18 cellular contexts compared by ENCODE assay signal in genomic region chr6:12529364-12530019, GRCh38.
DNase-seq lines count a peak whose midpoint lies in the region; ATAC-seq and TF ChIP-seq lines count a peak whose summit lies in the region.
"Had no signal": no experiment of that assay in that cellular context is flagged by ENCODE, and none has a peak within 500 bp of the region (broad histone marks: within the 10 kb centered on the region; RNA-seq: fewer than 3 reads in every experiment).

No MANE protein-coding gene starts in this region.

- H3K4me3 Mint-ChIP-seq in WTC11 = no peak overlapping the region
- H3K4me3 Mint-ChIP-seq in naive thymus-derived CD8-positive, alpha-beta T cell = no peak overlapping the region
- H3K4me3 Mint-ChIP-seq: CD4-positive, alpha-beta T cell had no signal

- TF ChIP-seq CTCF in mammary epithelial cell (conservative IDR thresholded peaks at IDR 0.05 in 1 of 2, IDR thresholded peaks at IDR 0.05 in 1 of 2; ENCODE audit: extremely low read depth in 1 of 2, insufficient read depth in 1 of 2, low read depth in 1 of 2, low read length in 2 of 2) (no peak), breast epithelium (IDR thresholded peaks at IDR 0.05) (no peak), WTC11 (IDR thresholded peaks at IDR 0.05) (no peak), mucosa of descending colon (IDR thresholded peaks at IDR 0.05) (no peak), thyroid gland (IDR thresholded peaks at IDR 0.05) (no peak)

- POLR2A ChIA-PET in WTC11 (lab: Charles Lee) = no interaction called here
- POLR2A ChIA-PET in naive thymus-derived CD8-positive, alpha-beta T cell (lab: Charles Lee) = no interaction called here

- H3K36me3 ChIP-seq in mammary epithelial cell (ENCODE audit: insufficient read depth, low read length) = no peaks in the 10 kb centered on the region
- H3K36me3 ChIP-seq in breast epithelium = no peaks in the 10 kb centered on the region
- no peaks in the 10 kb centered on the region for H3K36me3 ChIP-seq in mucosa of descending colon (ENCODE audit: low read depth)
- no peaks in the 10 kb centered on the region for H3K36me3 ChIP-seq in thyroid gland
- H3K36me3 ChIP-seq: BE2C had no signal

- no peak overlapping the region for H3K27ac ChIP-seq in mammary epithelial cell (ENCODE audit: insufficient read depth, low read depth, low read length)
- H3K27ac ChIP-seq in breast epithelium = no peak overlapping the region
- H3K27ac ChIP-seq in thyroid gland = no peak overlapping the region

- WGBS in mammary epithelial cell (ENCODE audit: low coverage, missing lambda C conversion rate) = 58% methylated on average over 9 of the region's 9 CpGs
- WGBS in thyroid gland, 2 donors = 76 to 79% methylated on average over 9 of the region's 9 CpGs

- H3K27me3 Mint-ChIP-seq in WTC11 (ENCODE audit: low read depth) = no peaks in the 10 kb centered on the region
- H3K27me3 Mint-ChIP-seq in naive thymus-derived CD8-positive, alpha-beta T cell = peaks cover 5 to 34% (median 12%) of the 10 kb centered on the region in 5 donors

- in situ Hi-C loops in mammary epithelial cell (cut with MboI; ENCODE audit: low sequenced_read_pairs in 2 of 2) = no loop called here

- no peak for TF ChIP-seq POLR2A in breast epithelium (IDR thresholded peaks at IDR 0.05)
- no peak for TF ChIP-seq POLR2A in thyroid gland (IDR thresholded peaks at IDR 0.05)

- no peaks in the 10 kb centered on the region for H3K4me1 ChIP-seq in mammary epithelial cell (ENCODE audit: insufficient read depth, low read length)
- no peaks in the 10 kb centered on the region for H3K4me1 ChIP-seq in breast epithelium
- H3K4me1 ChIP-seq in mucosa of descending colon (ENCODE audit: low read depth) = peaks cover 6% of the 10 kb centered on the region
- H3K4me1 ChIP-seq in thyroid gland = no peaks in the 10 kb centered on the region

- no peak overlapping the region for H3K4me3 ChIP-seq in mammary epithelial cell (replicated peaks in 1 of 3; ENCODE audit: insufficient read depth in 1 of 3, low read depth in 2 of 3, low read length in 3 of 3)
- H3K4me3 ChIP-seq in breast epithelium = no peak overlapping the region
- H3K4me3 ChIP-seq in mucosa of descending colon = no peak overlapping the region
- no peak overlapping the region for H3K4me3 ChIP-seq in thyroid gland (replicated peaks in 1 of 3)

- H3K79me2 ChIP-seq in mammary epithelial cell (ENCODE audit: insufficient read depth, low read length) = no peaks in the 10 kb centered on the region

- H3K4me2 ChIP-seq in mammary epithelial cell (ENCODE audit: insufficient read depth, low read depth, low read length) = no peak overlapping the region

- H3K9me3 Mint-ChIP-seq in WTC11 = peaks cover 2% of the 10 kb centered on the region
- H3K9me3 Mint-ChIP-seq in naive thymus-derived CD8-positive, alpha-beta T cell = peaks cover 0 to 4% (median 0%) of the 10 kb centered on the region in 9 donors
- H3K9me3 Mint-ChIP-seq: CD4-positive, alpha-beta T cell had no signal

- H3K9ac ChIP-seq in mammary epithelial cell (ENCODE audit: insufficient read depth, low read length) = no peak overlapping the region

- H3K4me1 Mint-ChIP-seq in WTC11 = peaks cover 21% of the 10 kb centered on the region
- no peaks in the 10 kb centered on the region for H3K4me1 Mint-ChIP-seq in naive thymus-derived CD8-positive, alpha-beta T cell

- H3K9me3 ChIP-seq in mammary epithelial cell (replicated peaks; ENCODE audit: insufficient read depth, low read length) = no peaks in the 10 kb centered on the region
- no peaks in the 10 kb centered on the region for H3K9me3 ChIP-seq in breast epithelium
- H3K9me3 ChIP-seq in mucosa of descending colon = no peaks in the 10 kb centered on the region
- no peaks in the 10 kb centered on the region for H3K9me3 ChIP-seq in thyroid gland
- H3K9me3 ChIP-seq: BE2C had no signal

- CTCF ChIA-PET in mammary epithelial cell (lab: Charles Lee; ENCODE audit: low non-redundant PET) = no interaction called here
- CTCF ChIA-PET in WTC11 (lab: Charles Lee) = interaction anchor here (0.7 kb wide), 1 partner anchor 25 kb away, joined by 4 read pairs; no protein-coding TSS in a partner anchor

- H3K36me3 Mint-ChIP-seq in WTC11 = no peaks in the 10 kb centered on the region
- peaks cover 0 to 2% (median 0%) of the 10 kb centered on the region in 3 donors for H3K36me3 Mint-ChIP-seq in naive thymus-derived CD8-positive, alpha-beta T cell

- no peaks in the 10 kb centered on the region for H4K20me1 ChIP-seq in mammary epithelial cell (ENCODE audit: insufficient read depth, low read length)

- ATAC-seq in WTC11 = peak; percentile 81
- peak; percentile 62 for ATAC-seq in mucosa of descending colon
- ATAC-seq in naive thymus-derived CD8-positive, alpha-beta T cell = no peak
- no peak for ATAC-seq in HG02763 (IDR thresholded peaks at IDR 0.05; ENCODE audit: unreplicated experiment)

- H3K27me3 ChIP-seq in mammary epithelial cell (ENCODE audit: insufficient read depth, low read length) = no peaks in the 10 kb centered on the region
- H3K27me3 ChIP-seq in breast epithelium = no peaks in the 10 kb centered on the region
- no peaks in the 10 kb centered on the region for H3K27me3 ChIP-seq in thyroid gland
- H3K27me3 ChIP-seq: BE2C had no signal

- BruUV-seq in mammary epithelial cell (replicated peaks; lab: Mats Ljungman, UMichigan) = no TSS peak

- intact Hi-C loops in mammary epithelial cell (cut with micrococcal nuclease) (no loop called here), breast epithelium (cut with DNase I; ENCODE audit: low total_unique reads) (no loop called here), mucosa of descending colon (cut with DNase I, micrococcal nuclease) (no loop called here), thyroid gland (cut with DNase I) (no loop called here)

- no peak overlapping the region for H3K27ac Mint-ChIP-seq in WTC11
- H3K27ac Mint-ChIP-seq in naive thymus-derived CD8-positive, alpha-beta T cell = no peak overlapping the region
- H3K27ac Mint-ChIP-seq: CD4-positive, alpha-beta T cell; IgD-negative memory B cell had no signal

- peak overlapping the region; percentile 63 for H2AFZ ChIP-seq in mammary epithelial cell (ENCODE audit: low read depth, low read length)

- dilution Hi-C loops in mammary epithelial cell (cut with HindIII; ENCODE audit: low sequenced_read_pairs) = no loop called here

- DNase-seq in mammary epithelial cell (no peak), breast epithelium (ENCODE audit: low spot score in 2 of 2) (no peak), WTC11 (ENCODE audit: low spot score) (peak; percentile 13), mucosa of descending colon (peak in 1 of 3 donors; percentile 30), DMS114 treated with DMSO at 0.1 percent for 48 hours (lab: John Stamatoyannopoulos, UW; ENCODE audit: unreplicated experiment) (no peak), thyroid gland (no peak)
- DNase-seq in naive thymus-derived CD8-positive, alpha-beta T cell = no peak
- DNase-seq: 8988T; BE2C; CD4-positive, alpha-beta T cell; GOT3; Kasumi-1; NCI-H1105; NCI-H1694; NCI-H69; OCI-M1 had no signal

TF ChIP-seq in WTC11, 78 proteins besides CTCF, POLR2A, EP300 and RAD21 (continues in another document):
- TF ChIP-seq ZNF219 (CRISPR knock-in tag; IDR thresholded peaks at IDR 0.05; ENCODE audit: borderline replicate concordance) (no peak), E2F4 (CRISPR knock-in tag; IDR thresholded peaks at IDR 0.05; ENCODE audit: borderline replicate concordance, low read depth) (no peak), KAT7 (CRISPR knock-in tag; IDR thresholded peaks at IDR 0.05; ENCODE audit: borderline replicate concordance) (no peak)
- TF ChIP-seq, protein P1, sequence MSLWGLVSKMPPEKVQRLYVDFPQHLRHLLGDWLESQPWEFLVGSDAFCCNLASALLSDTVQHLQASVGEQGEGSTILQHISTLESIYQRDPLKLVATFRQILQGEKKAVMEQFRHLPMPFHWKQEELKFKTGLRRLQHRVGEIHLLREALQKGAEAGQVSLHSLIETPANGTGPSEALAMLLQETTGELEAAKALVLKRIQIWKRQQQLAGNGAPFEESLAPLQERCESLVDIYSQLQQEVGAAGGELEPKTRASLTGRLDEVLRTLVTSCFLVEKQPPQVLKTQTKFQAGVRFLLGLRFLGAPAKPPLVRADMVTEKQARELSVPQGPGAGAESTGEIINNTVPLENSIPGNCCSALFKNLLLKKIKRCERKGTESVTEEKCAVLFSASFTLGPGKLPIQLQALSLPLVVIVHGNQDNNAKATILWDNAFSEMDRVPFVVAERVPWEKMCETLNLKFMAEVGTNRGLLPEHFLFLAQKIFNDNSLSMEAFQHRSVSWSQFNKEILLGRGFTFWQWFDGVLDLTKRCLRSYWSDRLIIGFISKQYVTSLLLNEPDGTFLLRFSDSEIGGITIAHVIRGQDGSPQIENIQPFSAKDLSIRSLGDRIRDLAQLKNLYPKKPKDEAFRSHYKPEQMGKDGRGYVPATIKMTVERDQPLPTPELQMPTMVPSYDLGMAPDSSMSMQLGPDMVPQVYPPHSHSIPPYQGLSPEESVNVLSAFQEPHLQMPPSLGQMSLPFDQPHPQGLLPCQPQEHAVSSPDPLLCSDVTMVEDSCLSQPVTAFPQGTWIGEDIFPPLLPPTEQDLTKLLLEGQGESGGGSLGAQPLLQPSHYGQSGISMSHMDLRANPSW (CRISPR knock-in tag; conservative IDR thresholded peaks at IDR 0.05; ENCODE audit: low read depth) = no peak

Comparison
In these comparisons a context has a peak if more than half of its experiments do, and no peak if none do; other contexts are left out.
1. ATAC-seq: peak in WTC11 (single experiment) and mucosa of descending colon (single experiment); none in naive thymus-derived CD8-positive, alpha-beta T cell (0 of 2) and HG02763 (single experiment).